In genomic region chr7:137948845-137949330, GRCh38 we compare ENCODE assay signal across 1 cellular context.
TF ChIP-seq lines count a peak whose summit lies in the region.

No MANE protein-coding gene starts in this region.

TF ChIP-seq in HepG2, 621 proteins besides CTCF, POLR2A, EP300 and RAD21 (continued from another document and continues in another):
- TF ChIP-seq YEATS4 (CRISPR knock-in tag; IDR thresholded peaks at IDR 0.05; ENCODE audit: borderline replicate concordance) (no peak), ARNT (IDR thresholded peaks at IDR 0.05) (no peak), ZNF432 (CRISPR knock-in tag; IDR thresholded peaks at IDR 0.05; ENCODE audit: borderline replicate concordance) (no peak), ZNF550 (CRISPR knock-in tag; IDR thresholded peaks at IDR 0.05; ENCODE audit: borderline replicate concordance) (no peak), GATAD2A (CRISPR knock-in tag; IDR thresholded peaks at IDR 0.05) (peak; percentile 96), ZNF614 (CRISPR knock-in tag; IDR thresholded peaks at IDR 0.05; ENCODE audit: borderline replicate concordance) (peak; percentile 88), ZNF629 (CRISPR knock-in tag; conservative IDR thresholded peaks at IDR 0.05) (peak; percentile 61), ZNF335 (CRISPR knock-in tag; IDR thresholded peaks at IDR 0.05) (no peak), PCBP1 (IDR thresholded peaks at IDR 0.05; ENCODE audit: borderline replicate concordance, low read depth, low read length) (no peak), ZNF766 (CRISPR knock-in tag; IDR thresholded peaks at IDR 0.05; ENCODE audit: borderline replicate concordance) (no peak), NR2F6 (IDR thresholded peaks at IDR 0.05) (peak; percentile 74), NR2F6 (CRISPR knock-in tag; IDR thresholded peaks at IDR 0.05) (peak; percentile 72), NRL (CRISPR knock-in tag; IDR thresholded peaks at IDR 0.05; ENCODE audit: borderline replicate concordance) (no peak), ZNF768 (CRISPR knock-in tag; IDR thresholded peaks at IDR 0.05) (no peak), DNMT3B (CRISPR knock-in tag; conservative IDR thresholded peaks at IDR 0.05) (no peak), HOXD1 (CRISPR knock-in tag; IDR thresholded peaks at IDR 0.05) (no peak), ZEB1 (IDR thresholded peaks at IDR 0.05; ENCODE audit: insufficient replicate concordance, low read depth) (no peak), NCOR1 (IDR thresholded peaks at IDR 0.05; ENCODE audit: borderline replicate concordance, low read length) (peak; percentile 86), RORA (CRISPR knock-in tag; IDR thresholded peaks at IDR 0.05) (no peak), JUNB (CRISPR knock-in tag; IDR thresholded peaks at IDR 0.05; ENCODE audit: borderline replicate concordance) (no peak), BATF2 (CRISPR knock-in tag; IDR thresholded peaks at IDR 0.05) (no peak), GPN1 (CRISPR knock-in tag; IDR thresholded peaks at IDR 0.05; ENCODE audit: borderline replicate concordance) (no peak), BHLHE40 (IDR thresholded peaks at IDR 0.05; ENCODE audit: low read length) (no peak), TBX2 (CRISPR knock-in tag; IDR thresholded peaks at IDR 0.05; ENCODE audit: borderline replicate concordance) (peak; percentile 67), PHB2 (IDR thresholded peaks at IDR 0.05; ENCODE audit: partially characterized antibody) (no peak), ZC3H13 (CRISPR knock-in tag; IDR thresholded peaks at IDR 0.05) (no peak; the same call in 1 of the 2 replicates), ZFP82 (CRISPR knock-in tag; IDR thresholded peaks at IDR 0.05; ENCODE audit: borderline replicate concordance) (no peak), U2AF2 (IDR thresholded peaks at IDR 0.05; ENCODE audit: low read depth, low read length) (no peak), CEBPZ (IDR thresholded peaks at IDR 0.05; ENCODE audit: low read length) (no peak), IRF9 (CRISPR knock-in tag; IDR thresholded peaks at IDR 0.05; ENCODE audit: borderline replicate concordance) (no peak), ZNF232 (CRISPR knock-in tag; IDR thresholded peaks at IDR 0.05; ENCODE audit: borderline replicate concordance) (no peak), SATB2 (CRISPR knock-in tag; IDR thresholded peaks at IDR 0.05) (no peak), ZBTB7A (CRISPR knock-in tag; IDR thresholded peaks at IDR 0.05) (no peak), ZHX1 (CRISPR knock-in tag; IDR thresholded peaks at IDR 0.05; ENCODE audit: low read depth) (no peak), ZSCAN31 (CRISPR knock-in tag; IDR thresholded peaks at IDR 0.05; ENCODE audit: low read depth) (no peak), NFE2L2 (IDR thresholded peaks at IDR 0.05; ENCODE audit: low read length) (no peak), NAIF1 (CRISPR knock-in tag; IDR thresholded peaks at IDR 0.05; ENCODE audit: borderline replicate concordance) (no peak), U2AF1 (optimal IDR thresholded peaks at IDR 0.05; ENCODE audit: low read depth, low read length) (no peak), PPARG (CRISPR knock-in tag; conservative IDR thresholded peaks at IDR 0.05) (peak; percentile 72), ZNF775 (CRISPR knock-in tag; IDR thresholded peaks at IDR 0.05; ENCODE audit: borderline replicate concordance) (no peak), KLF6 (CRISPR knock-in tag; IDR thresholded peaks at IDR 0.05) (no peak), SOX13 (IDR thresholded peaks at IDR 0.05) (peak; percentile 68; the same call in 1 of the 2 replicates), SOX13 (CRISPR knock-in tag; conservative IDR thresholded peaks at IDR 0.05 in 1 of 2, IDR thresholded peaks at IDR 0.05 in 1 of 2) (peak in 1 of 2 experiments; percentile 84; a peak in 2 of 4 replicates), ZNF644 (CRISPR knock-in tag; IDR thresholded peaks at IDR 0.05; ENCODE audit: low read depth) (peak; percentile 71), CCAR2 (optimal IDR thresholded peaks at IDR 0.05; ENCODE audit: low read depth, low read length) (no peak), HNF4A (CRISPR knock-in tag; IDR thresholded peaks at IDR 0.05) (peak; percentile 98), KLF12 (CRISPR knock-in tag; IDR thresholded peaks at IDR 0.05; ENCODE audit: borderline replicate concordance) (no peak), ZMAT3 (CRISPR knock-in tag; conservative IDR thresholded peaks at IDR 0.05) (no peak), THAP8 (CRISPR knock-in tag; IDR thresholded peaks at IDR 0.05; ENCODE audit: borderline replicate concordance) (no peak), HES4 (CRISPR knock-in tag; IDR thresholded peaks at IDR 0.05; ENCODE audit: borderline replicate concordance) (no peak), GLMP (CRISPR knock-in tag; IDR thresholded peaks at IDR 0.05; ENCODE audit: borderline replicate concordance) (no peak), CEBPG (CRISPR knock-in tag; IDR thresholded peaks at IDR 0.05) (peak; percentile 88), ZNF616 (CRISPR knock-in tag; IDR thresholded peaks at IDR 0.05; ENCODE audit: low read depth) (no peak), KAT8 (CRISPR knock-in tag; IDR thresholded peaks at IDR 0.05) (peak; percentile 66; the same call in 1 of the 2 replicates), ELF1 (CRISPR knock-in tag; IDR thresholded peaks at IDR 0.05) (peak; percentile 11; the same call in 1 of the 2 replicates), ZNF260 (CRISPR knock-in tag; IDR thresholded peaks at IDR 0.05; ENCODE audit: borderline replicate concordance, low read depth) (no peak), RBFOX2 (IDR thresholded peaks at IDR 0.05; ENCODE audit: low read depth, low read length) (0 out of 2 replicates have a peak, but pooled peaks have one; percentile 13)
- TF ChIP-seq, protein P1, sequence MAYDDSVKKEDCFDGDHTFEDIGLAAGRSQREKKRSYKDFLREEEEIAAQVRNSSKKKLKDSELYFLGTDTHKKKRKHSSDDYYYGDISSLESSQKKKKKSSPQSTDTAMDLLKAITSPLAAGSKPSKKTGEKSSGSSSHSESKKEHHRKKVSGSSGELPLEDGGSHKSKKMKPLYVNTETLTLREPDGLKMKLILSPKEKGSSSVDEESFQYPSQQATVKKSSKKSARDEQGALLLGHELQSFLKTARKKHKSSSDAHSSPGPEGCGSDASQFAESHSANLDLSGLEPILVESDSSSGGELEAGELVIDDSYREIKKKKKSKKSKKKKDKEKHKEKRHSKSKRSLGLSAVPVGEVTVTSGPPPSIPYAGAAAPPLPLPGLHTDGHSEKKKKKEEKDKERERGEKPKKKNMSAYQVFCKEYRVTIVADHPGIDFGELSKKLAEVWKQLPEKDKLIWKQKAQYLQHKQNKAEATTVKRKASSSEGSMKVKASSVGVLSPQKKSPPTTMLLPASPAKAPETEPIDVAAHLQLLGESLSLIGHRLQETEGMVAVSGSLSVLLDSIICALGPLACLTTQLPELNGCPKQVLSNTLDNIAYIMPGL (CRISPR knock-in tag; IDR thresholded peaks at IDR 0.05; ENCODE audit: borderline replicate concordance in 1 of 2, low read depth in 1 of 2) = no peak; a peak in 1 of 4 replicates
- TF ChIP-seq, protein P2, sequence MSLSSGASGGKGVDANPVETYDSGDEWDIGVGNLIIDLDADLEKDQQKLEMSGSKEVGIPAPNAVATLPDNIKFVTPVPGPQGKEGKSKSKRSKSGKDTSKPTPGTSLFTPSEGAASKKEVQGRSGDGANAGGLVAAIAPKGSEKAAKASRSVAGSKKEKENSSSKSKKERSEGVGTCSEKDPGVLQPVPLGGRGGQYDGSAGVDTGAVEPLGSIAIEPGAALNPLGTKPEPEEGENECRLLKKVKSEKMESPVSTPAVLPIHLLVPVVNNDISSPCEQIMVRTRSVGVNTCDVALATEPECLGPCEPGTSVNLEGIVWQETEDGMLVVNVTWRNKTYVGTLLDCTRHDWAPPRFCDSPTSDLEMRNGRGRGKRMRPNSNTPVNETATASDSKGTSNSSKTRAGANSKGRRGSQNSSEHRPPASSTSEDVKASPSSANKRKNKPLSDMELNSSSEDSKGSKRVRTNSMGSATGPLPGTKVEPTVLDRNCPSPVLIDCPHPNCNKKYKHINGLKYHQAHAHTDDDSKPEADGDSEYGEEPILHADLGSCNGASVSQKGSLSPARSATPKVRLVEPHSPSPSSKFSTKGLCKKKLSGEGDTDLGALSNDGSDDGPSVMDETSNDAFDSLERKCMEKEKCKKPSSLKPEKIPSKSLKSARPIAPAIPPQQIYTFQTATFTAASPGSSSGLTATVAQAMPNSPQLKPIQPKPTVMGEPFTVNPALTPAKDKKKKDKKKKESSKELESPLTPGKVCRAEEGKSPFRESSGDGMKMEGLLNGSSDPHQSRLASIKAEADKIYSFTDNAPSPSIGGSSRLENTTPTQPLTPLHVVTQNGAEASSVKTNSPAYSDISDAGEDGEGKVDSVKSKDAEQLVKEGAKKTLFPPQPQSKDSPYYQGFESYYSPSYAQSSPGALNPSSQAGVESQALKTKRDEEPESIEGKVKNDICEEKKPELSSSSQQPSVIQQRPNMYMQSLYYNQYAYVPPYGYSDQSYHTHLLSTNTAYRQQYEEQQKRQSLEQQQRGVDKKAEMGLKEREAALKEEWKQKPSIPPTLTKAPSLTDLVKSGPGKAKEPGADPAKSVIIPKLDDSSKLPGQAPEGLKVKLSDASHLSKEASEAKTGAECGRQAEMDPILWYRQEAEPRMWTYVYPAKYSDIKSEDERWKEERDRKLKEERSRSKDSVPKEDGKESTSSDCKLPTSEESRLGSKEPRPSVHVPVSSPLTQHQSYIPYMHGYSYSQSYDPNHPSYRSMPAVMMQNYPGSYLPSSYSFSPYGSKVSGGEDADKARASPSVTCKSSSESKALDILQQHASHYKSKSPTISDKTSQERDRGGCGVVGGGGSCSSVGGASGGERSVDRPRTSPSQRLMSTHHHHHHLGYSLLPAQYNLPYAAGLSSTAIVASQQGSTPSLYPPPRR (CRISPR knock-in tag; IDR thresholded peaks at IDR 0.05; ENCODE audit: borderline replicate concordance) = peak; percentile 79; the same call in 1 of the 2 replicates
